36 cellular contexts compared by ENCODE assay signal in genomic region chr19:39113199-39113598, GRCh38. TPM values are rescaled to one million over a fixed set of nuclear protein-coding genes. Genes with fewer than 3 reads are reported as not detected.
"Had no signal": no experiment of that assay in that cellular context is flagged by ENCODE, and none has a peak within 500 bp of the region (broad histone marks: within the 10 kb centered on the region; RNA-seq: fewer than 3 reads in every experiment).

No MANE protein-coding gene starts in this region.

- H3K36me3 Mint-ChIP-seq: activated naive CD8-positive, alpha-beta T cell treated with anti-CD3 and anti-CD28 coated beads for 36 hours had no signal

- H3K4me3 Mint-ChIP-seq: activated CD4-positive, alpha-beta memory T cell treated with anti-CD3 and anti-CD28 coated beads, Interleukin-2, amount 10 ng/mL, durations not matched to agents 7 days and 5 days; activated naive CD8-positive, alpha-beta T cell treated with anti-CD3 and anti-CD28 coated beads for 36 hours; activated T-cell treated with anti-CD3 and anti-CD28 coated beads, Interleukin-2, amount 50 U/mL, for 4 hours had no signal

- H3K9me3 ChIP-seq: SJCRH30 had no signal

- ATAC-seq: activated T-cell treated with anti-CD3 and anti-CD28 coated beads, Interleukin-2, amount 50 U/mL, for 4 hours had no signal

- H3K4me3 ChIP-seq: SJCRH30, SK-N-MC had no signal

- H3K27ac Mint-ChIP-seq: activated CD4-positive, alpha-beta memory T cell treated with anti-CD3 and anti-CD28 coated beads, Interleukin-2, amount 10 ng/mL, durations not matched to agents 7 days and 5 days; activated naive CD8-positive, alpha-beta T cell treated with anti-CD3 and anti-CD28 coated beads for 36 hours had no signal

- FAIRE-seq: RCC 7860 had no signal

- H3K27ac ChIP-seq: brain microvascular endothelial cell, SJCRH30, SK-N-MC, WERI-Rb-1 had no signal

- H3K9me3 Mint-ChIP-seq: activated CD4-positive, alpha-beta memory T cell treated with anti-CD3 and anti-CD28 coated beads, Interleukin-2, amount 10 ng/mL, durations not matched to agents 7 days and 5 days; activated naive CD8-positive, alpha-beta T cell treated with anti-CD3 and anti-CD28 coated beads for 36 hours; activated T-cell treated with anti-CD3 and anti-CD28 coated beads, Interleukin-2, amount 50 U/mL, for 4 hours had no signal

- H3K36me3 ChIP-seq: brain microvascular endothelial cell, SJCRH30, WERI-Rb-1 had no signal

- H3K27me3 ChIP-seq: brain microvascular endothelial cell, SJCRH30 had no signal

- DNase-seq: activated CD4-positive, alpha-beta memory T cell treated with anti-CD3 and anti-CD28 coated beads, Interleukin-2, amount 10 ng/mL, durations not matched to agents 7 days and 5 days; activated CD4-positive, alpha-beta T cell treated with anti-CD3 and anti-CD28 coated beads for 1 hour; activated CD4-positive, alpha-beta T cell treated with anti-CD3 and anti-CD28 coated beads for 48 hours; activated CD4-positive, CD25-positive, alpha-beta regulatory T cell; activated effector memory CD4-positive, alpha-beta T cell treated with Interleukin-2 at 50 U/mL for 16 hours; activated naive CD4-positive, alpha-beta T cell treated with anti-CD3 and anti-CD28 coated beads, Interleukin-2, amount 50 U/mL, for 16 hours; activated naive CD8-positive, alpha-beta T cell treated with anti-CD3 and anti-CD28 coated beads for 36 hours; activated T-cell treated with anti-CD3 and anti-CD28 coated beads for 4 hours; activated T-cell treated with anti-CD3 and anti-CD28 coated beads, Interleukin-2, amount 50 U/mL, for 4 hours; amniotic stem cell; aorta; brain microvascular endothelial cell; central memory CD4-positive, alpha-beta T cell; KG1; MM.1S; MV-4-11; NCI-H1092; NCI-H146; NCI-H187; NCI-H2029 treated with DMSO at 0.1 percent for 48 hours; NCI-H2107; NCI-H2171; NCI-H510A; NCI-H526; NCI-H748 treated with DMSO at 0.1 percent for 48 hours; NK-92 treated with Interleukin-12 subunit alpha and Interleukin-12 subunit beta, amount 100 ng/mL, for 24 hours; PC-3; SHP77; SJCRH30; T1000; WERI-Rb-1 had no signal

RNA-seq across cellular contexts. Expression of gene ACP7, which starts 29.0 kb away (rescaled TPM):
- total RNA-seq: activated CD4-positive, alpha-beta memory T cell treated with anti-CD3 and anti-CD28 coated beads, Interleukin-2, amount 10 ng/mL, durations not matched to agents 7 days and 5 days; activated naive CD8-positive, alpha-beta T cell treated with anti-CD3 and anti-CD28 coated beads for 36 hours; aorta; cerebellum; SJCRH30; T-helper 1 cell treated with Interleukin-12 subunit alpha and Interleukin-12 subunit beta and Interleukin-4 antibody, amounts not matched to agents 30 ng/mL and 1 ng/mL, for 36 hours; T-helper 2 cell treated with Interferon-gamma antibody and Interleukin-4, amounts not matched to agents 100 ng/mL and 5 ng/mL, for 36 hours had no signal
